Comparison of ENCODE assay signal across 1 cellular context in the genomic region with DNA sequence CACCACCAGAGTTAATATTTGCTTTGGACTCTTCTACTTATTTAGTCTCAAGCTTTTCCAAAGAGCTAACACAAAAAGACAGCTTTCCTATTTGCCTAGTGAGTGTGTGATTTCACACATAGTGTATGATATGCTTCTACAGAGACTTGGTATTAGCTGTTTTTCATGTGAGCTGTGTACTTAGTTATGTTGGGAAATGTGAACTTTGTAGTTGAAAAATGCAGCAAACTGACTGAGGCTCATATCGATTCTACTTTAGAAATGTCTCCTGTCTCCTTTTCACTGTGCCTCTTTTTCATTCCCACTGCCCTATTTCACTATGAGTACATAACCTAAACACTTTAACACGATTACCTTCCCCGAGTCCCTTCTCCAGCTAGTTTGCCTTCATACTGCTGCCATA.
TF ChIP-seq lines count a peak whose summit lies in the region.

No MANE protein-coding gene starts in this region.

TF ChIP-seq in IMR-90, 13 proteins besides CTCF, POLR2A, EP300 and RAD21:
- TF ChIP-seq CEBPB (IDR thresholded peaks at IDR 0.05; ENCODE audit: low read depth, low read length) (no peak), CHD1 (IDR thresholded peaks at IDR 0.05; ENCODE audit: low read depth, low read length) (no peak), BHLHE40 (IDR thresholded peaks at IDR 0.05; ENCODE audit: low read depth, low read length) (no peak), RCOR1 (IDR thresholded peaks at IDR 0.05; ENCODE audit: insufficient replicate concordance, low read length) (no peak), NFE2L2 (IDR thresholded peaks at IDR 0.05; ENCODE audit: low read depth, low read length) (no peak), FOS (IDR thresholded peaks at IDR 0.05; ENCODE audit: low read depth, low read length) (no peak), MAZ (IDR thresholded peaks at IDR 0.05; ENCODE audit: borderline replicate concordance, low read depth, low read length) (no peak), RFX5 (IDR thresholded peaks at IDR 0.05; ENCODE audit: low read depth, low read length) (no peak), MAFK (IDR thresholded peaks at IDR 0.05; ENCODE audit: low read depth, low read length) (no peak), SMC3 (IDR thresholded peaks at IDR 0.05; ENCODE audit: low read depth, low read length) (no peak), MXI1 (IDR thresholded peaks at IDR 0.05; ENCODE audit: borderline replicate concordance, low read depth, low read length) (no peak)
- TF ChIP-seq, protein P1, sequence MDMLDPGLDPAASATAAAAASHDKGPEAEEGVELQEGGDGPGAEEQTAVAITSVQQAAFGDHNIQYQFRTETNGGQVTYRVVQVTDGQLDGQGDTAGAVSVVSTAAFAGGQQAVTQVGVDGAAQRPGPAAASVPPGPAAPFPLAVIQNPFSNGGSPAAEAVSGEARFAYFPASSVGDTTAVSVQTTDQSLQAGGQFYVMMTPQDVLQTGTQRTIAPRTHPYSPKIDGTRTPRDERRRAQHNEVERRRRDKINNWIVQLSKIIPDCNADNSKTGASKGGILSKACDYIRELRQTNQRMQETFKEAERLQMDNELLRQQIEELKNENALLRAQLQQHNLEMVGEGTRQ (IDR thresholded peaks at IDR 0.05; ENCODE audit: low read depth, low read length) = no peak
- TF ChIP-seq, protein P2, sequence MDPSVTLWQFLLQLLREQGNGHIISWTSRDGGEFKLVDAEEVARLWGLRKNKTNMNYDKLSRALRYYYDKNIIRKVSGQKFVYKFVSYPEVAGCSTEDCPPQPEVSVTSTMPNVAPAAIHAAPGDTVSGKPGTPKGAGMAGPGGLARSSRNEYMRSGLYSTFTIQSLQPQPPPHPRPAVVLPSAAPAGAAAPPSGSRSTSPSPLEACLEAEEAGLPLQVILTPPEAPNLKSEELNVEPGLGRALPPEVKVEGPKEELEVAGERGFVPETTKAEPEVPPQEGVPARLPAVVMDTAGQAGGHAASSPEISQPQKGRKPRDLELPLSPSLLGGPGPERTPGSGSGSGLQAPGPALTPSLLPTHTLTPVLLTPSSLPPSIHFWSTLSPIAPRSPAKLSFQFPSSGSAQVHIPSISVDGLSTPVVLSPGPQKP (IDR thresholded peaks at IDR 0.05; ENCODE audit: borderline replicate concordance, low read depth, low read length) = no peak
